ENCODE assay signal across 13 cellular contexts in the genomic region with DNA sequence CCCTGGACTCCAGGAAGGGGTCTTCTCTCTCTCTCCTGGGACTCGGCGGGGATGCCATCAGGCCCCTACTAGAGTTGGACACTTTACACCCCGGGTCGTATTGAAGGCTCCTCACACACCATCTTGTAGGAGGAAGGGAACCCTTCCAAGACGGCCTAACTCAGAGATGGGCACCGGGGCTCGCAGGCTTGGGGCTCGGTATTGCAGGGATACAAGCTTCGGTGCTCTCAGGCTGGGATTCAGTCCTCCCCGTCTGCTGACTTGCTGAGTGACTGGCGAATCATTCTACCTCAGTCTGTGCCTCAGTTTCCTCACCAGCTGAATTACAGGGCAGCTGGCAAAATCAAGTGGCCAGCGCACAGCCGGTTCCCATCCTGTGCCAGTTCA. TPM values are rescaled to one million over a fixed set of nuclear protein-coding genes. Genes with fewer than 3 reads are reported as not detected.
DNase-seq lines count a peak whose midpoint lies in the region; ATAC-seq and TF ChIP-seq lines count a peak whose summit lies in the region.
"Had no signal": no experiment of that assay in that cellular context is flagged by ENCODE, and none has a peak within 500 bp of the region (broad histone marks: within the 10 kb centered on the region; RNA-seq: fewer than 3 reads in every experiment).

No MANE protein-coding gene starts in this region.

- no peaks in the 10 kb centered on the region for H3K9me3 Mint-ChIP-seq in CD8-positive, alpha-beta memory T cell
- no peaks in the 10 kb centered on the region for H3K9me3 Mint-ChIP-seq in activated T-cell treated with anti-CD3 and anti-CD28 coated beads, Interleukin-2, amount 50 U/mL, for 4 hours
- H3K9me3 Mint-ChIP-seq: endodermal cell, naive B cell had no signal

- TF ChIP-seq EP300 in gastroesophageal sphincter (IDR thresholded peaks at IDR 0.05): no peak

- no peak overlapping the region for H3K4me3 ChIP-seq in CD8-positive, alpha-beta memory T cell (ENCODE audit: low read length)
- no peak overlapping the region for H3K4me3 ChIP-seq in NB4 (ENCODE audit: low read depth, low read length)
- peak overlapping the region in 1 of 2 donors; percentile 47 for H3K4me3 ChIP-seq in gastroesophageal sphincter
- peak overlapping the region; percentile 50 for H3K4me3 ChIP-seq in psoas muscle

- CTCF ChIA-PET in CD8-positive, alpha-beta memory T cell (lab: Charles Lee): no interaction called here

- peaks cover 6 to 10% (median 7%) of the 10 kb centered on the region in 3 donors for H3K4me1 Mint-ChIP-seq in CD8-positive, alpha-beta memory T cell
- peaks cover 21% of the 10 kb centered on the region for H3K4me1 Mint-ChIP-seq in activated T-cell treated with anti-CD3 and anti-CD28 coated beads, Interleukin-2, amount 50 U/mL, for 4 hours (ENCODE audit: low read depth)

- H3K27ac ChIP-seq in CD8-positive, alpha-beta memory T cell (ENCODE audit: low read depth, low read length): peak overlapping the region; percentile 47
- H3K27ac ChIP-seq in gastroesophageal sphincter (peak overlapping the region in 3 of 4 donors; percentile 30 to 72 (median 63)), psoas muscle (no peak overlapping the region)

- ATAC-seq in gastroesophageal sphincter (peak; percentile 8), psoas muscle (peak in 1 of 4 donors; percentile 17)
- ATAC-seq in activated T-cell treated with anti-CD3 and anti-CD28 coated beads, Interleukin-2, amount 50 U/mL, for 4 hours: no peak

- POLR2A ChIA-PET in CD8-positive, alpha-beta memory T cell (lab: Charles Lee): no interaction called here

- WGBS in gastroesophageal sphincter (ENCODE audit: low coverage in 1 of 2), 2 donors: 60 to 90% methylated on average over 1 to 2 of the region's 13 CpGs
- WGBS in psoas muscle, 3 donors: 57 to 62% (median 60%) methylated on average over 13 of the region's 13 CpGs

- H3K27me3 ChIP-seq in CD8-positive, alpha-beta memory T cell (ENCODE audit: insufficient read depth, low read length, poor library complexity, severe bottlenecking): no peaks in the 10 kb centered on the region
- H3K27me3 ChIP-seq in gastroesophageal sphincter (no peaks in the 10 kb centered on the region), psoas muscle (ENCODE audit: insufficient read depth in 3 of 3, low read length in 2 of 3) (no peaks in the 10 kb centered on the region)
- H3K27me3 ChIP-seq: adrenal gland had no signal

- H3K9me3 ChIP-seq in CD8-positive, alpha-beta memory T cell (ENCODE audit: low read length): no peaks in the 10 kb centered on the region
- H3K9me3 ChIP-seq in gastroesophageal sphincter (no peaks in the 10 kb centered on the region), psoas muscle (no peaks in the 10 kb centered on the region)
- H3K9me3 ChIP-seq: adrenal gland had no signal

- no peaks in the 10 kb centered on the region for H3K27me3 Mint-ChIP-seq in CD8-positive, alpha-beta memory T cell
- H3K27me3 Mint-ChIP-seq in activated T-cell treated with anti-CD3 and anti-CD28 coated beads, Interleukin-2, amount 50 U/mL, for 4 hours (ENCODE audit: low read depth): no peaks in the 10 kb centered on the region
- H3K27me3 Mint-ChIP-seq: naive B cell had no signal

- H3K27ac Mint-ChIP-seq in CD8-positive, alpha-beta memory T cell: peak overlapping the region in 1 of 8 donors; percentile 75

- no peak overlapping the region for H3K4me3 Mint-ChIP-seq in CD8-positive, alpha-beta memory T cell
- H3K4me3 Mint-ChIP-seq in activated T-cell treated with anti-CD3 and anti-CD28 coated beads, Interleukin-2, amount 50 U/mL, for 4 hours: no peak overlapping the region
- H3K4me3 Mint-ChIP-seq: endodermal cell had no signal

- TF ChIP-seq POLR2A in NB4 (IDR thresholded peaks at IDR 0.05; ENCODE audit: extremely low read depth, insufficient read length): peak; percentile 20
- no peak for TF ChIP-seq POLR2A in gastroesophageal sphincter (IDR thresholded peaks at IDR 0.05)

- TF ChIP-seq CTCF in NB4 (IDR thresholded peaks at IDR 0.05; ENCODE audit: low read depth, low read length): no peak
- TF ChIP-seq CTCF in gastroesophageal sphincter (IDR thresholded peaks at IDR 0.05): no peak
- TF ChIP-seq CTCF in psoas muscle (IDR thresholded peaks at IDR 0.05): no peak

- H3K36me3 ChIP-seq in CD8-positive, alpha-beta memory T cell (ENCODE audit: insufficient read depth, low read length): no peaks in the 10 kb centered on the region
- H3K36me3 ChIP-seq in gastroesophageal sphincter (peaks cover 0 to 6% of the 10 kb centered on the region in 2 donors), psoas muscle (ENCODE audit: insufficient read depth in 1 of 2, low read depth in 1 of 2) (no peaks in the 10 kb centered on the region)
- H3K36me3 ChIP-seq: adrenal gland had no signal

- H3K36me3 Mint-ChIP-seq in CD8-positive, alpha-beta memory T cell: no peaks in the 10 kb centered on the region
- no peaks in the 10 kb centered on the region for H3K36me3 Mint-ChIP-seq in activated T-cell treated with anti-CD3 and anti-CD28 coated beads, Interleukin-2, amount 50 U/mL, for 4 hours (ENCODE audit: insufficient read depth)
- H3K36me3 Mint-ChIP-seq: naive B cell had no signal

- H3K4me1 ChIP-seq in CD8-positive, alpha-beta memory T cell (ENCODE audit: insufficient read depth, low read length): no peaks in the 10 kb centered on the region
- H3K4me1 ChIP-seq in gastroesophageal sphincter: peaks cover 0 to 55% (median 31%) of the 10 kb centered on the region in 3 donors
- H3K4me1 ChIP-seq in psoas muscle: peaks cover 15% of the 10 kb centered on the region

- intact Hi-C loops in psoas muscle (cut with DNase I): no loop called here

- DNase-seq in CD8-positive, alpha-beta memory T cell: no peak
- no peak for DNase-seq in NB4 (ENCODE audit: low read depth)
- DNase-seq in psoas muscle: no peak
- DNase-seq in NCI-H226: no peak
- DNase-seq in activated T-cell treated with anti-CD3 and anti-CD28 coated beads, Interleukin-2, amount 50 U/mL, for 4 hours: no peak
- no peak for DNase-seq in iPS-NIHi11 (ENCODE audit: low spot score)
- no peak for DNase-seq in HuH-7 (ENCODE audit: low spot score)
- DNase-seq: activated CD4-positive, alpha-beta T cell treated with anti-CD3 and anti-CD28 coated beads, Interleukin-2, amount 50 U/mL, for 1 hour; naive B cell; stimulated activated CD4-positive, alpha-beta T cell treated with anti-CD3 and anti-CD28 coated beads, Interleukin-12 subunit alpha, Interleukin-12 subunit beta, amount 100 ng/mL, for 4 hours had no signal

RNA-seq across cellular contexts. Expression of a gene that starts 0.4 kb away (rescaled TPM):
- 1 to 10 TPM; 4.9 to 6.4 TPM for total RNA-seq in CD8-positive, alpha-beta memory T cell
- 0.40 TPM for polyA plus RNA-seq in CD8-positive, alpha-beta memory T cell
- total RNA-seq in gastroesophageal sphincter (10 to 100 TPM; 16.8 to 77.8 (median 48.9) TPM), psoas muscle (1 to 10 TPM; 1.0 to 2.2 (median 1.3) TPM)
- polyA plus RNA-seq in psoas muscle: 1 to 10 TPM in 2 of 3 donors, under 1 TPM in 1; 0.85 to 1.5 (median 1.4) TPM
- total RNA-seq in activated T-cell treated with anti-CD3 and anti-CD28 coated beads, Interleukin-2, amount 50 U/mL, for 4 hours: 1 to 10 TPM; 4.0 to 5.5 (median 4.8) TPM

RNA-seq across cellular contexts. Expression of a gene that starts 24.0 kb away (rescaled TPM):
- total RNA-seq in CD8-positive, alpha-beta memory T cell: 10 to 100 TPM; 69.1 to 73.8 TPM
- polyA plus RNA-seq in CD8-positive, alpha-beta memory T cell: 2.3 TPM
- total RNA-seq in gastroesophageal sphincter (10 to 100 TPM in 3 of 4 donors, 1 to 10 TPM in 1; 6.1 to 14.9 (median 13.3) TPM), psoas muscle (10 to 100 TPM in 3 of 4 donors, 1 to 10 TPM in 1; 8.3 to 14.7 (median 13.2) TPM)
- polyA plus RNA-seq in psoas muscle: 10 to 100 TPM; 11.4 to 22.2 (median 13.1) TPM
- 10 to 100 TPM; 82.6 to 94.4 (median 91.3) TPM for total RNA-seq in activated T-cell treated with anti-CD3 and anti-CD28 coated beads, Interleukin-2, amount 50 U/mL, for 4 hours

Comparison
In these comparisons a context has a peak if more than half of its experiments do, and no peak if none do; other contexts are left out.
1. RNA of a gene that starts 24.0 kb away (total RNA-seq): 82.6 to 94.4 TPM in activated T-cell treated with anti-CD3 and anti-CD28 coated beads, Interleukin-2, amount 50 U/mL, for 4 hours and 69.1 to 73.8 TPM in CD8-positive, alpha-beta memory T cell; 6.1 to 14.9 TPM in gastroesophageal sphincter and 8.3 to 14.7 TPM in psoas muscle; every median in the first group is over 4 times any median in the second.